Comparison of ENCODE assay signal across 8 cellular contexts in the genomic region with DNA sequence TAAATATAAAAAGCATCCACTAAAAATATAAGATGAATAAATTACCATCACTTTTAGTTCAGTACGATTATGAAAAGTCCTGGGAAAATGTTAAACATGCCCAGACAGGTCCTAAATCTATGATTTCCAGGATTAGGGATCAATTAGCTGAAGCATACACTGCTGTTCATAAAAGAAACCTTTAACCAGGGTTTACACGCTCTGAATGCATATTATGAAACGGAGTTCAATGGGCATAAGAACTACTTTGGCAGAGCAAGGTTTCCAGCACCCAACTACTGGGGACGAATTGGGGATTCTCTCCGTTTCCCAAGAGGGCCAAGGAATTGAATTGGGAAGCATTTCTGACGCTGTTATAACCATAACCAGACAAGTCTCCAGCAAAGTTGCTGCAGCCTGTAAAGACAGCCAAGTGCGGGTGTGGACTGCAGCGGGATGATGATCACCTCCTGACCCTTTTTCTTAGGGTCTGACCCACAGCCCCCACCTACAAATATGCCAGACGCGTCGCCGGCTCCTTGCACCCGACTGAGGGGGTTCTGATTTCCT. TPM values are rescaled to one million over a fixed set of nuclear protein-coding genes. Genes with fewer than 3 reads are reported as not detected.
DNase-seq lines count a peak whose midpoint lies in the region; ATAC-seq and TF ChIP-seq lines count a peak whose summit lies in the region.

No MANE protein-coding gene starts in this region.

- H3K27me3 ChIP-seq in liver (ENCODE audit: control insufficient read depth in 4 of 4, insufficient read depth in 4 of 4, low read length in 3 of 4) (no peaks in the 10 kb centered on the region), transverse colon (no peaks in the 10 kb centered on the region)

- H3K4me3 Mint-ChIP-seq in activated naive CD4-positive, alpha-beta T cell treated with anti-CD3 and anti-CD28 coated beads, Interleukin-2, amount 10 ng/mL, durations not matched to agents 7 days and 5 days = peak overlapping the region; percentile 93

- no peak for ATAC-seq in activated CD4-positive, CD25-positive, alpha-beta regulatory T cell treated with anti-CD3 and anti-CD28 coated beads, Interleukin-2, amount 50 U/mL, for 24 hours

- DNase-seq in activated naive CD4-positive, alpha-beta T cell treated with anti-CD3 and anti-CD28 coated beads, Interleukin-2, amount 10 ng/mL, durations not matched to agents 7 days and 5 days = no peak
- DNase-seq in activated naive CD4-positive, alpha-beta T cell treated with Interleukin-2 at 50 U/mL for 16 hours = no peak
- DNase-seq in transverse colon (no peak), posterior vena cava (ENCODE audit: low spot score) (no peak), middle frontal gyrus (ENCODE audit: extremely low spot score, low spot score) (no peak)

- H3K9ac ChIP-seq in liver (ENCODE audit: low read depth in 1 of 2, low read length in 2 of 2) = peak overlapping the region; percentile 93 to 98

- peak overlapping the region; percentile 84 for H3K27ac Mint-ChIP-seq in activated naive CD4-positive, alpha-beta T cell treated with anti-CD3 and anti-CD28 coated beads, Interleukin-2, amount 10 ng/mL, durations not matched to agents 7 days and 5 days

- peaks cover 1 to 49% (median 32%) of the 10 kb centered on the region in 4 donors for H3K4me1 ChIP-seq in liver (ENCODE audit: control insufficient read depth in 4 of 4, insufficient read depth in 4 of 4, low read length in 3 of 4)
- H3K4me1 ChIP-seq in transverse colon = peaks cover 22 to 66% (median 28%) of the 10 kb centered on the region in 4 donors

- intact Hi-C loops in transverse colon (cut with DNase I; ENCODE audit: low total_unique reads) (loop anchor here (2.0 kb wide), 1 partner anchor 77 kb away; no protein-coding TSS in a partner anchor), posterior vena cava (cut with DNase I) (loop anchor here (2.0 to 10.0 kb wide), 2 partner anchors 71 to 77 kb away; no protein-coding TSS in a partner anchor)

- no peaks in the 10 kb centered on the region for H3K27me3 Mint-ChIP-seq in activated naive CD4-positive, alpha-beta T cell treated with anti-CD3 and anti-CD28 coated beads, Interleukin-2, amount 10 ng/mL, durations not matched to agents 7 days and 5 days

- peak overlapping the region; percentile 73 to 100 (median 97) for H3K4me3 ChIP-seq in liver (ENCODE audit: low read depth in 1 of 3, low read length in 3 of 3)
- peak overlapping the region; percentile 53 to 93 (median 88) for H3K4me3 ChIP-seq in transverse colon

- TF ChIP-seq CTCF in liver (IDR thresholded peaks at IDR 0.05; ENCODE audit: low read depth, low read length, missing input control) (no peak), transverse colon (IDR thresholded peaks at IDR 0.05) (no peak)

- H3K4me1 Mint-ChIP-seq in activated naive CD4-positive, alpha-beta T cell treated with anti-CD3 and anti-CD28 coated beads, Interleukin-2, amount 10 ng/mL, durations not matched to agents 7 days and 5 days = peaks cover 63% of the 10 kb centered on the region

- H3K9me3 Mint-ChIP-seq in activated naive CD4-positive, alpha-beta T cell treated with anti-CD3 and anti-CD28 coated beads, Interleukin-2, amount 10 ng/mL, durations not matched to agents 7 days and 5 days = no peaks in the 10 kb centered on the region

- in situ Hi-C loops in transverse colon (cut with MboI; ENCODE audit: low pct_ligation_motif_present in 1 of 4, low pct_unique_long_range_greater_than_20kb in 1 of 4, low sequenced_read_pairs in 3 of 4) = loop anchor here in 2 of 4 donors (10.0 kb wide), 1 partner anchor 77 kb away; no protein-coding TSS in a partner anchor

- CTCF ChIA-PET in activated naive CD4-positive, alpha-beta T cell treated with anti-CD3 and anti-CD28 coated beads, Interleukin-2, amount 10 ng/mL, durations not matched to agents 7 days and 5 days (lab: Charles Lee) = interaction anchor here (1.0 to 1.5 kb wide), 2 partner anchors 80 to 99 kb away, joined by 3 read pairs; no protein-coding TSS in a partner anchor

- TF ChIP-seq RAD21 in liver (IDR thresholded peaks at IDR 0.05) = no peak

- TF ChIP-seq POLR2A in transverse colon (IDR thresholded peaks at IDR 0.05) = no peak

- H3K36me3 ChIP-seq in liver (ENCODE audit: control insufficient read depth in 4 of 4, insufficient read depth in 3 of 4, low read depth in 1 of 4, low read length in 3 of 4) (peaks cover 0 to 26% (median 10%) of the 10 kb centered on the region in 4 donors), transverse colon (peaks cover 0 to 11% (median 0%) of the 10 kb centered on the region in 4 donors)

- no peak for TF ChIP-seq EP300 in transverse colon (IDR thresholded peaks at IDR 0.05; ENCODE audit: low read depth)

- no peaks in the 10 kb centered on the region for H3K9me3 ChIP-seq in liver (ENCODE audit: control insufficient read depth in 4 of 4, low read length in 3 of 4)
- no peaks in the 10 kb centered on the region for H3K9me3 ChIP-seq in transverse colon

- under 1% methylated on average over 13 of the region's 13 CpGs for WGBS in liver
- 1 to 3% methylated on average over 4 to 5 of the region's 13 CpGs for WGBS in transverse colon (ENCODE audit: low coverage in 1 of 2), 2 donors

- peak overlapping the region; percentile 40 for H3K27ac ChIP-seq in angular gyrus (ENCODE audit: low read depth, low read length)
- H3K27ac ChIP-seq in liver (ENCODE audit: low read depth in 1 of 2, low read length in 2 of 2) = peak overlapping the region; percentile 95 to 96
- peak overlapping the region; percentile 94 to 99 (median 98) for H3K27ac ChIP-seq in transverse colon

- H3K36me3 Mint-ChIP-seq in activated naive CD4-positive, alpha-beta T cell treated with anti-CD3 and anti-CD28 coated beads, Interleukin-2, amount 10 ng/mL, durations not matched to agents 7 days and 5 days = peaks cover 27% of the 10 kb centered on the region

TF ChIP-seq in liver, 16 proteins besides CTCF, POLR2A, EP300 and RAD21:
- TF ChIP-seq, protein P1, sequence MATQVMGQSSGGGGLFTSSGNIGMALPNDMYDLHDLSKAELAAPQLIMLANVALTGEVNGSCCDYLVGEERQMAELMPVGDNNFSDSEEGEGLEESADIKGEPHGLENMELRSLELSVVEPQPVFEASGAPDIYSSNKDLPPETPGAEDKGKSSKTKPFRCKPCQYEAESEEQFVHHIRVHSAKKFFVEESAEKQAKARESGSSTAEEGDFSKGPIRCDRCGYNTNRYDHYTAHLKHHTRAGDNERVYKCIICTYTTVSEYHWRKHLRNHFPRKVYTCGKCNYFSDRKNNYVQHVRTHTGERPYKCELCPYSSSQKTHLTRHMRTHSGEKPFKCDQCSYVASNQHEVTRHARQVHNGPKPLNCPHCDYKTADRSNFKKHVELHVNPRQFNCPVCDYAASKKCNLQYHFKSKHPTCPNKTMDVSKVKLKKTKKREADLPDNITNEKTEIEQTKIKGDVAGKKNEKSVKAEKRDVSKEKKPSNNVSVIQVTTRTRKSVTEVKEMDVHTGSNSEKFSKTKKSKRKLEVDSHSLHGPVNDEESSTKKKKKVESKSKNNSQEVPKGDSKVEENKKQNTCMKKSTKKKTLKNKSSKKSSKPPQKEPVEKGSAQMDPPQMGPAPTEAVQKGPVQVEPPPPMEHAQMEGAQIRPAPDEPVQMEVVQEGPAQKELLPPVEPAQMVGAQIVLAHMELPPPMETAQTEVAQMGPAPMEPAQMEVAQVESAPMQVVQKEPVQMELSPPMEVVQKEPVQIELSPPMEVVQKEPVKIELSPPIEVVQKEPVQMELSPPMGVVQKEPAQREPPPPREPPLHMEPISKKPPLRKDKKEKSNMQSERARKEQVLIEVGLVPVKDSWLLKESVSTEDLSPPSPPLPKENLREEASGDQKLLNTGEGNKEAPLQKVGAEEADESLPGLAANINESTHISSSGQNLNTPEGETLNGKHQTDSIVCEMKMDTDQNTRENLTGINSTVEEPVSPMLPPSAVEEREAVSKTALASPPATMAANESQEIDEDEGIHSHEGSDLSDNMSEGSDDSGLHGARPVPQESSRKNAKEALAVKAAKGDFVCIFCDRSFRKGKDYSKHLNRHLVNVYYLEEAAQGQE (IDR thresholded peaks at IDR 0.05) = peak; percentile 49
- TF ChIP-seq, protein P2, sequence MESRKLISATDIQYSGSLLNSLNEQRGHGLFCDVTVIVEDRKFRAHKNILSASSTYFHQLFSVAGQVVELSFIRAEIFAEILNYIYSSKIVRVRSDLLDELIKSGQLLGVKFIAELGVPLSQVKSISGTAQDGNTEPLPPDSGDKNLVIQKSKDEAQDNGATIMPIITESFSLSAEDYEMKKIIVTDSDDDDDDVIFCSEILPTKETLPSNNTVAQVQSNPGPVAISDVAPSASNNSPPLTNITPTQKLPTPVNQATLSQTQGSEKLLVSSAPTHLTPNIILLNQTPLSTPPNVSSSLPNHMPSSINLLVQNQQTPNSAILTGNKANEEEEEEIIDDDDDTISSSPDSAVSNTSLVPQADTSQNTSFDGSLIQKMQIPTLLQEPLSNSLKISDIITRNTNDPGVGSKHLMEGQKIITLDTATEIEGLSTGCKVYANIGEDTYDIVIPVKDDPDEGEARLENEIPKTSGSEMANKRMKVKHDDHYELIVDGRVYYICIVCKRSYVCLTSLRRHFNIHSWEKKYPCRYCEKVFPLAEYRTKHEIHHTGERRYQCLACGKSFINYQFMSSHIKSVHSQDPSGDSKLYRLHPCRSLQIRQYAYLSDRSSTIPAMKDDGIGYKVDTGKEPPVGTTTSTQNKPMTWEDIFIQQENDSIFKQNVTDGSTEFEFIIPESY (IDR thresholded peaks at IDR 0.05) = no peak
- TF ChIP-seq EGR1 (IDR thresholded peaks at IDR 0.05; ENCODE audit: low read depth in 2 of 2) (no peak), HNF4A (conservative IDR thresholded peaks at IDR 0.05) (peak in 1 of 2 donors; percentile 23), RXRA (IDR thresholded peaks at IDR 0.05) (peak in 1 of 2 donors; percentile 14), TAF1 (conservative IDR thresholded peaks at IDR 0.05) (peak; percentile 25)
- TF ChIP-seq, protein P3, sequence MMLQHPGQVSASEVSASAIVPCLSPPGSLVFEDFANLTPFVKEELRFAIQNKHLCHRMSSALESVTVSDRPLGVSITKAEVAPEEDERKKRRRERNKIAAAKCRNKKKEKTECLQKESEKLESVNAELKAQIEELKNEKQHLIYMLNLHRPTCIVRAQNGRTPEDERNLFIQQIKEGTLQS (IDR thresholded peaks at IDR 0.05) = no peak
- TF ChIP-seq, protein P4, sequence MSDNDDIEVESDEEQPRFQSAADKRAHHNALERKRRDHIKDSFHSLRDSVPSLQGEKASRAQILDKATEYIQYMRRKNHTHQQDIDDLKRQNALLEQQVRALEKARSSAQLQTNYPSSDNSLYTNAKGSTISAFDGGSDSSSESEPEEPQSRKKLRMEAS (IDR thresholded peaks at IDR 0.05) = no peak

RNA-seq across cellular contexts. Expression of a gene that starts 1.6 kb away (rescaled TPM):
- total RNA-seq in liver = 10 to 100 TPM; 59.0 to 83.3 TPM
- polyA plus RNA-seq in liver = 10 to 100 TPM; 14.9 to 19.9 TPM
- total RNA-seq in transverse colon = 10 to 100 TPM; 14.5 to 42.3 (median 26.0) TPM
- total RNA-seq in posterior vena cava = 10 to 100 TPM; 20.7 to 25.8 TPM

Comparison
In these comparisons a context has a peak if more than half of its experiments do, and no peak if none do; other contexts are left out.
1. H3K27ac ChIP-seq: peak in every context shown above with its lines; median percentile 98 in transverse colon; 96 in liver; 40 in angular gyrus.